In genomic region chr18:48570313-48570712, GRCh38 we compare ENCODE assay signal across 1 cellular context.
TF ChIP-seq lines count a peak whose summit lies in the region.

No MANE protein-coding gene starts in this region.

TF ChIP-seq in HepG2, 621 proteins besides CTCF, POLR2A, EP300 and RAD21 (continued from another document):
- no peak for TF ChIP-seq ZNF407 (CRISPR knock-in tag; IDR thresholded peaks at IDR 0.05; ENCODE audit: not compliant biosample characterization)
- TF ChIP-seq PLSCR1 (CRISPR knock-in tag; IDR thresholded peaks at IDR 0.05; ENCODE audit: borderline replicate concordance) = no peak
- no peak for TF ChIP-seq ONECUT2 (CRISPR knock-in tag; IDR thresholded peaks at IDR 0.05)
- TF ChIP-seq SATB2 (CRISPR knock-in tag; IDR thresholded peaks at IDR 0.05) = no peak
